1 cellular context compared by ENCODE assay signal in the genomic region with DNA sequence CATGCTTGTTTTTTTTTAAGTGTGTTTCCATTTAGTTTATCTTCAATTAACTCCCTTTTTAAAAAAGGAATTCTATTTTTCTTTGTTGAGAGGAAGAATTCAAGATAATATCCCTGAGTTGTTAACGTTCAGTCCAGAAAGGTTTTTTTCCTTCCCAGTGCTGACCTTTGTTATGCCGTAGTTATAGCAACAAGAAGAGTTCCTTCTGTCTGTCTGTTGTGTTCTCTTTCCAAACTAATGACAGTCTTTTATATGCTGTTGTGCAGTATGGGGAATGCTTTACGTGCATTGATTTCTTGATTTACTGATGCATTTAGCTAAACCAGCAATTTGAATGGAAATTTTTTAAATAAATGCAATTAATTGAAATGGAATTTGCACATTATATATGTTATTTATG.
TF ChIP-seq lines count a peak whose summit lies in the region.

No MANE protein-coding gene starts in this region.

TF ChIP-seq in GM23338, 12 proteins besides CTCF, POLR2A, EP300 and RAD21 (continued from another document):
- TF ChIP-seq, protein P1, sequence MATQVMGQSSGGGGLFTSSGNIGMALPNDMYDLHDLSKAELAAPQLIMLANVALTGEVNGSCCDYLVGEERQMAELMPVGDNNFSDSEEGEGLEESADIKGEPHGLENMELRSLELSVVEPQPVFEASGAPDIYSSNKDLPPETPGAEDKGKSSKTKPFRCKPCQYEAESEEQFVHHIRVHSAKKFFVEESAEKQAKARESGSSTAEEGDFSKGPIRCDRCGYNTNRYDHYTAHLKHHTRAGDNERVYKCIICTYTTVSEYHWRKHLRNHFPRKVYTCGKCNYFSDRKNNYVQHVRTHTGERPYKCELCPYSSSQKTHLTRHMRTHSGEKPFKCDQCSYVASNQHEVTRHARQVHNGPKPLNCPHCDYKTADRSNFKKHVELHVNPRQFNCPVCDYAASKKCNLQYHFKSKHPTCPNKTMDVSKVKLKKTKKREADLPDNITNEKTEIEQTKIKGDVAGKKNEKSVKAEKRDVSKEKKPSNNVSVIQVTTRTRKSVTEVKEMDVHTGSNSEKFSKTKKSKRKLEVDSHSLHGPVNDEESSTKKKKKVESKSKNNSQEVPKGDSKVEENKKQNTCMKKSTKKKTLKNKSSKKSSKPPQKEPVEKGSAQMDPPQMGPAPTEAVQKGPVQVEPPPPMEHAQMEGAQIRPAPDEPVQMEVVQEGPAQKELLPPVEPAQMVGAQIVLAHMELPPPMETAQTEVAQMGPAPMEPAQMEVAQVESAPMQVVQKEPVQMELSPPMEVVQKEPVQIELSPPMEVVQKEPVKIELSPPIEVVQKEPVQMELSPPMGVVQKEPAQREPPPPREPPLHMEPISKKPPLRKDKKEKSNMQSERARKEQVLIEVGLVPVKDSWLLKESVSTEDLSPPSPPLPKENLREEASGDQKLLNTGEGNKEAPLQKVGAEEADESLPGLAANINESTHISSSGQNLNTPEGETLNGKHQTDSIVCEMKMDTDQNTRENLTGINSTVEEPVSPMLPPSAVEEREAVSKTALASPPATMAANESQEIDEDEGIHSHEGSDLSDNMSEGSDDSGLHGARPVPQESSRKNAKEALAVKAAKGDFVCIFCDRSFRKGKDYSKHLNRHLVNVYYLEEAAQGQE (IDR thresholded peaks at IDR 0.05; ENCODE audit: unreplicated experiment): no peak
- TF ChIP-seq CREB1 (CRISPR knock-in tag; IDR thresholded peaks at IDR 0.05; ENCODE audit: low read depth): no peak
- TF ChIP-seq POLR2AphosphoS5 (IDR thresholded peaks at IDR 0.05; ENCODE audit: low read depth): no peak
- no peak for TF ChIP-seq EZH2phosphoT487 (IDR thresholded peaks at IDR 0.05; ENCODE audit: unreplicated experiment)
- TF ChIP-seq JUNB (IDR thresholded peaks at IDR 0.05; ENCODE audit: unreplicated experiment): no peak
